Comparison of ENCODE assay signal across 14 cellular contexts in genomic region chr6:150001295-150001990, GRCh38. TPM values are rescaled to one million over a fixed set of nuclear protein-coding genes. Genes with fewer than 3 reads are reported as not detected.
DNase-seq lines count a peak whose midpoint lies in the region; ATAC-seq, FAIRE-seq and TF ChIP-seq lines count a peak whose summit lies in the region.
"Had no signal": no experiment of that assay in that cellular context is flagged by ENCODE, and none has a peak within 500 bp of the region (broad histone marks: within the 10 kb centered on the region; RNA-seq: fewer than 3 reads in every experiment).

No MANE protein-coding gene starts in this region.

- no peaks in the 10 kb centered on the region for H3K36me3 ChIP-seq in endothelial cell of umbilical vein (ENCODE audit: control insufficient read depth in 2 of 2, extremely low read depth in 1 of 2, insufficient read depth in 2 of 2, low read length in 2 of 2)
- no peaks in the 10 kb centered on the region for H3K36me3 ChIP-seq in lower lobe of right lung
- H3K36me3 ChIP-seq: tibial artery had no signal

- H3K4me2 ChIP-seq in endothelial cell of umbilical vein (ENCODE audit: insufficient read depth, low read length), result no peak overlapping the region

- H3K79me2 ChIP-seq in endothelial cell of umbilical vein (ENCODE audit: control insufficient read depth, insufficient read depth, low read length), result no peaks in the 10 kb centered on the region

- intact Hi-C loops in endothelial cell of umbilical vein (cut with micrococcal nuclease), result no loop called here
- intact Hi-C loops in lower lobe of right lung (cut with DNase I), result no loop called here

- CTCF ChIA-PET in endothelial cell of umbilical vein (lab: Charles Lee), result no interaction called here

- no peak overlapping the region for H3K27ac ChIP-seq in endothelial cell of umbilical vein (ENCODE audit: insufficient read depth, low read depth, low read length)
- no peak overlapping the region for H3K27ac ChIP-seq in lower lobe of right lung
- H3K27ac ChIP-seq: tibial artery had no signal

- ATAC-seq in GM18519 (IDR thresholded peaks at IDR 0.05; ENCODE audit: low FRiP score, unreplicated experiment) (peak; percentile 27), GM21367 (IDR thresholded peaks at IDR 0.05; ENCODE audit: unreplicated experiment) (peak; percentile 31), HG03457 (IDR thresholded peaks at IDR 0.05; ENCODE audit: unreplicated experiment) (peak; percentile 63), lower lobe of right lung (no peak)
- ATAC-seq: HepG2; naive thymus-derived CD4-positive, alpha-beta T cell; SK-N-SH treated with all-trans-retinoic acid at 6 μM for 48 hours had no signal

- H3K9me3 ChIP-seq in endothelial cell of umbilical vein (replicated peaks; ENCODE audit: control insufficient read depth, insufficient read depth, low read length) (no peaks in the 10 kb centered on the region), lower lobe of right lung (no peaks in the 10 kb centered on the region)
- H3K9me3 ChIP-seq: tibial artery had no signal

- H2AFZ ChIP-seq in endothelial cell of umbilical vein (ENCODE audit: low read depth, low read length), result no peak overlapping the region

- dilution Hi-C loops in endothelial cell of umbilical vein (cut with MboI; ENCODE audit: extremely low pct_ligation_motif_present, low sequenced_read_pairs), result no loop called here

- DNase-seq in endothelial cell of umbilical vein (ENCODE audit: low read depth, low spot score), result no peak
- no peak for DNase-seq in DMS53 treated with DMSO at 0.1 percent for 48 hours (lab: John Stamatoyannopoulos, UW; ENCODE audit: unreplicated experiment)
- DNase-seq in lower lobe of right lung, result no peak
- no peak for DNase-seq in hepatic stellate cell (ENCODE audit: low spot score)
- DNase-seq in NCI-H2029 treated with DMSO at 0.1 percent for 48 hours (lab: John Stamatoyannopoulos, UW), result no peak
- DNase-seq: DND-41; effector memory CD4-positive, alpha-beta T cell; tibial artery had no signal

- no peaks in the 10 kb centered on the region for H4K20me1 ChIP-seq in endothelial cell of umbilical vein (replicated peaks; ENCODE audit: control insufficient read depth, extremely low read depth, insufficient read depth, low read length)

- peaks cover 2% of the 10 kb centered on the region for H3K4me1 ChIP-seq in endothelial cell of umbilical vein (ENCODE audit: control insufficient read depth, extremely low read depth, insufficient read depth, low read length)
- H3K4me1 ChIP-seq in lower lobe of right lung, result peaks cover 14% of the 10 kb centered on the region

- peak; percentile 48 for FAIRE-seq in endothelial cell of umbilical vein (lab: Jason Lieb, UNC)
- FAIRE-seq: HepG2 had no signal

- no peak overlapping the region for H3K9ac ChIP-seq in endothelial cell of umbilical vein (replicated peaks; ENCODE audit: extremely low read depth, insufficient read depth, low read length)

- H3K4me3 ChIP-seq in endothelial cell of umbilical vein (replicated peaks in 1 of 3; ENCODE audit: insufficient read depth in 1 of 3, low read depth in 1 of 3, low read length in 3 of 3), result no peak overlapping the region
- H3K4me3 ChIP-seq in lower lobe of right lung, result no peak overlapping the region
- H3K4me3 ChIP-seq: tibial artery had no signal

- H3K9me1 ChIP-seq in endothelial cell of umbilical vein (replicated peaks; ENCODE audit: control insufficient read depth, extremely low read depth, insufficient read depth, low read length), result no peaks in the 10 kb centered on the region

- POLR2A ChIA-PET in endothelial cell of umbilical vein (lab: Charles Lee), result no interaction called here

- TF ChIP-seq CTCF in endothelial cell of umbilical vein (IDR thresholded peaks at IDR 0.05; ENCODE audit: extremely low read depth in 1 of 2, insufficient read depth in 1 of 2, low read depth in 1 of 2, low read length in 2 of 2), result no peak
- TF ChIP-seq CTCF in lower lobe of right lung (IDR thresholded peaks at IDR 0.05), result no peak

- no peak for TF ChIP-seq POLR2A in endothelial cell of umbilical vein (IDR thresholded peaks at IDR 0.05; ENCODE audit: low read depth, low read length)

- H3K27me3 ChIP-seq in endothelial cell of umbilical vein (ENCODE audit: control insufficient read depth in 2 of 2, insufficient read depth in 2 of 2, low read length in 2 of 2), result peaks cover 1 to 11% of the 10 kb centered on the region in 2 experiments
- H3K27me3 ChIP-seq in lower lobe of right lung (ENCODE audit: low read depth), result peaks cover 16% of the 10 kb centered on the region

- no TSS peak for BruUV-seq in endothelial cell of umbilical vein (replicated peaks; lab: Mats Ljungman, UMichigan)

TF ChIP-seq in endothelial cell of umbilical vein, 7 proteins besides CTCF, POLR2A, EP300 and RAD21:
- TF ChIP-seq MYC (IDR thresholded peaks at IDR 0.05; ENCODE audit: low read depth, low read length) (no peak), MAX (IDR thresholded peaks at IDR 0.05; ENCODE audit: insufficient read depth, insufficient read length) (no peak), EZH2 (IDR thresholded peaks at IDR 0.05; ENCODE audit: borderline replicate concordance, low read depth, low read length, severe bottlenecking) (no peak), POLR2AphosphoS5 (IDR thresholded peaks at IDR 0.05; ENCODE audit: insufficient read depth, low read depth, low read length) (no peak), GATA2 (IDR thresholded peaks at IDR 0.05; ENCODE audit: insufficient read depth, insufficient read length, low read depth, low read length) (no peak), JUN (IDR thresholded peaks at IDR 0.05; ENCODE audit: borderline replicate concordance, insufficient read depth, insufficient read length, low read depth) (no peak), FOS (IDR thresholded peaks at IDR 0.05; ENCODE audit: borderline replicate concordance, insufficient read depth, low read length) (no peak)

RNA-seq across cellular contexts. Expression of gene RAET1L, which starts 23.9 kb away (rescaled TPM):
- total RNA-seq in endothelial cell of umbilical vein (not detected in 2 replicates), lower lobe of right lung (not detected)
- not detected in 2 replicates for polyA plus RNA-seq in endothelial cell of umbilical vein
- polyA plus RNA-seq in endothelial cell of umbilical vein (2011; cell fraction: cytosol; rRNA removed), result not detected in 2 replicates
- not detected in 2 replicates for polyA plus RNA-seq in endothelial cell of umbilical vein (2011; cell fraction: nucleus; rRNA removed)
- polyA plus RNA-seq in endothelial cell of umbilical vein (2012), result not detected in 2 replicates
- not detected in 2 replicates for polyA minus RNA-seq in endothelial cell of umbilical vein
- polyA minus RNA-seq in endothelial cell of umbilical vein (2011; cell fraction: cytosol; rRNA and poly(A)+ RNA removed), result not detected
- polyA minus RNA-seq in endothelial cell of umbilical vein (2011; cell fraction: nucleus; rRNA and poly(A)+ RNA removed), result not detected in 2 replicates
- total RNA-seq: HepG2; naive thymus-derived CD4-positive, alpha-beta T cell had no signal
- polyA plus RNA-seq: HepG2; naive thymus-derived CD4-positive, alpha-beta T cell had no signal

RNA-seq across cellular contexts. Expression of gene ULBP1, which starts 37.7 kb away (rescaled TPM):
- 0.33 and 2.3 TPM in 2 replicates for total RNA-seq in endothelial cell of umbilical vein
- polyA plus RNA-seq in endothelial cell of umbilical vein, result 1.1 and 1.4 TPM in 2 replicates
- 1.8 and 1.9 TPM in 2 replicates for polyA plus RNA-seq in endothelial cell of umbilical vein (2011; cell fraction: cytosol; rRNA removed)
- 1.3 and 1.5 TPM in 2 replicates for polyA plus RNA-seq in endothelial cell of umbilical vein (2011; cell fraction: nucleus; rRNA removed)
- polyA plus RNA-seq in endothelial cell of umbilical vein (2012), result 0.85 and 1.2 TPM in 2 replicates
- polyA minus RNA-seq in endothelial cell of umbilical vein, result 0.61 and 0.96 TPM in 2 replicates
- 0.31 TPM for polyA minus RNA-seq in endothelial cell of umbilical vein (2011; cell fraction: cytosol; rRNA and poly(A)+ RNA removed)
- polyA minus RNA-seq in endothelial cell of umbilical vein (2011; cell fraction: nucleus; rRNA and poly(A)+ RNA removed), result 0.53 and 0.63 TPM in 2 replicates
- total RNA-seq in lower lobe of right lung, result 2.0 TPM
- polyA plus RNA-seq: naive thymus-derived CD4-positive, alpha-beta T cell had no signal

RNA-seq across cellular contexts. Expression of gene ULBP2, which starts 59.6 kb away (rescaled TPM):
- total RNA-seq in endothelial cell of umbilical vein, result 7.0 and 14.0 TPM in 2 replicates
- polyA plus RNA-seq in endothelial cell of umbilical vein, result 22.8 and 26.4 TPM in 2 replicates
- 20.7 and 22.3 TPM in 2 replicates for polyA plus RNA-seq in endothelial cell of umbilical vein (2011; cell fraction: cytosol; rRNA removed)
- polyA plus RNA-seq in endothelial cell of umbilical vein (2011; cell fraction: nucleus; rRNA removed), result 10.9 and 12.0 TPM in 2 replicates
- 9.9 and 10.3 TPM in 2 replicates for polyA plus RNA-seq in endothelial cell of umbilical vein (2012)
- polyA minus RNA-seq in endothelial cell of umbilical vein, result 12.2 and 14.6 TPM in 2 replicates
- not detected for polyA minus RNA-seq in endothelial cell of umbilical vein (2011; cell fraction: cytosol; rRNA and poly(A)+ RNA removed)
- 1.7 and 2.7 TPM in 2 replicates for polyA minus RNA-seq in endothelial cell of umbilical vein (2011; cell fraction: nucleus; rRNA and poly(A)+ RNA removed)
- 2.2 TPM for total RNA-seq in lower lobe of right lung
- total RNA-seq: HepG2 had no signal
- polyA plus RNA-seq: HepG2 had no signal

Comparison
In these comparisons a context has a peak if more than half of its experiments do, and no peak if none do; other contexts are left out.
1. ATAC-seq: peak in GM18519 (single experiment), GM21367 (single experiment) and HG03457 (single experiment); none in lower lobe of right lung (0 of 2).